Comparison of ENCODE assay signal across 27 cellular contexts in the genomic region with DNA sequence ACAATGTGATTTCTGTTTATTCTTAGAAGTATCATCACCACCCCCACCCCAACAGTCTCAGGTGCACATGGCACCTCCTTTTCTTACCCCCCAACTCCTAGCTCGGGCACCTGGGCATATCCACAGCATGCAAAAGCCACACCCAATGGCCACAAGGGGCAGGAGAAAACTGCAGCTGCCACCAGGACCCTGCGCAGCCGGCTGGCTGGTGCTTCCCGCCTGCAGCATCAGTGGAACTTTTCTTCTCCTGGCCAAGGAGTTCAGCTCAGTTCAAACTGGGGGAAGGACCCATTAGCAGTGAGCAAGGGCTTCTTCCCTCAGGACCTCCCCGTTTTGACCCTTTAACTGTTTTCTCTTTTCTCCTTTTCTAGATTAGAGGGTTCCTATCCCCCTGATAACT. TPM values are rescaled to one million over a fixed set of nuclear protein-coding genes. Genes with fewer than 3 reads are reported as not detected.
"Had no signal": no experiment of that assay in that cellular context is flagged by ENCODE, and none has a peak within 500 bp of the region (broad histone marks: within the 10 kb centered on the region; RNA-seq: fewer than 3 reads in every experiment).

No MANE protein-coding gene starts in this region.

- H3K9me3 Mint-ChIP-seq: activated CD4-positive, alpha-beta memory T cell treated with anti-CD3 and anti-CD28 coated beads, Interleukin-2, amount 10 ng/mL, durations not matched to agents 7 days and 5 days; activated naive CD4-positive, alpha-beta T cell treated with anti-CD3 and anti-CD28 coated beads for 36 hours; activated T-helper 17 cell treated with anti-CD3 and anti-CD28 coated beads, Interleukin-2, amount 50 U/mL, for 72 hours; central memory CD8-positive, alpha-beta T cell; T-cell had no signal

- H3K27me3 Mint-ChIP-seq: activated CD4-positive, alpha-beta T cell treated with anti-CD3 and anti-CD28 coated beads for 36 hours; activated naive CD8-positive, alpha-beta T cell; activated T-helper 17 cell treated with anti-CD3 and anti-CD28 coated beads, Interleukin-2, amount 50 U/mL, for 72 hours; brain; central memory CD8-positive, alpha-beta T cell; T-cell had no signal

- H3K4me1 Mint-ChIP-seq: activated CD4-positive, alpha-beta memory T cell treated with anti-CD3 and anti-CD28 coated beads, Interleukin-2, amount 10 ng/mL, durations not matched to agents 7 days and 5 days; activated CD4-positive, alpha-beta T cell treated with anti-CD3 and anti-CD28 coated beads for 36 hours; activated T-helper 17 cell treated with anti-CD3 and anti-CD28 coated beads, Interleukin-2, amount 50 U/mL, for 72 hours; brain; central memory CD8-positive, alpha-beta T cell; T-cell had no signal

- H3K27ac ChIP-seq: SK-N-MC, VCaP had no signal

- ATAC-seq: activated CD4-positive, alpha-beta T cell treated with anti-CD3 and anti-CD28 coated beads for 36 hours; activated T-helper 17 cell treated with anti-CD3 and anti-CD28 coated beads, Interleukin-2, amount 50 U/mL, for 72 hours; T-cell had no signal

- H3K4me3 ChIP-seq: SK-N-MC had no signal

- H3K4me3 Mint-ChIP-seq: activated CD4-positive, alpha-beta memory T cell treated with anti-CD3 and anti-CD28 coated beads, Interleukin-2, amount 10 ng/mL, durations not matched to agents 7 days and 5 days; activated CD4-positive, alpha-beta T cell treated with anti-CD3 and anti-CD28 coated beads for 36 hours; activated naive CD4-positive, alpha-beta T cell treated with anti-CD3 and anti-CD28 coated beads for 36 hours; activated naive CD8-positive, alpha-beta T cell; activated T-helper 17 cell treated with anti-CD3 and anti-CD28 coated beads, Interleukin-2, amount 50 U/mL, for 72 hours; brain; central memory CD8-positive, alpha-beta T cell; T-cell had no signal

- DNase-seq: activated CD4-positive, alpha-beta memory T cell treated with anti-CD3 and anti-CD28 coated beads, Interleukin-2, amount 10 ng/mL, durations not matched to agents 7 days and 5 days; activated CD4-positive, alpha-beta T cell treated with anti-CD3 and anti-CD28 coated beads for 36 hours; activated CD4-positive, alpha-beta T cell treated with anti-CD3 and anti-CD28 coated beads, Interleukin-2, amount 50 U/mL, for 1 hour; activated gamma-delta T cell; activated naive CD4-positive, alpha-beta T cell treated with anti-CD3 and anti-CD28 coated beads for 36 hours; activated T-cell treated with anti-CD3 and anti-CD28 coated beads for 4 hours; activated T-cell treated with anti-CD3 and anti-CD28 coated beads, Interleukin-2, amount 50 U/mL, for 48 hours; amygdala; Karpas-422; MM.1S; NCI-H1105; NCI-H1436; NCI-H187 treated with DMSO at 0.1 percent for 48 hours; NCI-H2081 treated with DMSO at 0.1 percent for 48 hours; NCI-H446 treated with DMSO at 0.1 percent for 48 hours; NCI-H524 treated with DMSO at 0.1 percent for 48 hours; NK-92 treated with Interleukin-12 subunit alpha and Interleukin-12 subunit beta, amount 100 ng/mL, for 24 hours; T-cell; T-helper 2 cell; T1000 had no signal

- H3K27ac Mint-ChIP-seq: activated CD4-positive, alpha-beta memory T cell treated with anti-CD3 and anti-CD28 coated beads, Interleukin-2, amount 10 ng/mL, durations not matched to agents 7 days and 5 days; activated CD4-positive, alpha-beta T cell treated with anti-CD3 and anti-CD28 coated beads for 36 hours; activated naive CD4-positive, alpha-beta T cell treated with anti-CD3 and anti-CD28 coated beads for 36 hours; activated naive CD8-positive, alpha-beta T cell; activated T-helper 17 cell treated with anti-CD3 and anti-CD28 coated beads, Interleukin-2, amount 50 U/mL, for 72 hours; brain; T-cell had no signal

- H3K36me3 Mint-ChIP-seq: activated naive CD8-positive, alpha-beta T cell; brain; T-cell had no signal

RNA-seq across cellular contexts. Expression of gene TM4SF18, which starts 44.8 kb away (rescaled TPM):
- total RNA-seq: activated CD4-positive, alpha-beta memory T cell treated with anti-CD3 and anti-CD28 coated beads, Interleukin-2, amount 10 ng/mL, durations not matched to agents 7 days and 5 days; activated CD4-positive, alpha-beta T cell treated with anti-CD3 and anti-CD28 coated beads for 36 hours; activated CD8-positive, alpha-beta memory T cell treated with anti-CD3 and anti-CD28 coated beads for 36 hours; activated naive CD4-positive, alpha-beta T cell treated with anti-CD3 and anti-CD28 coated beads for 36 hours; activated T-helper 17 cell treated with anti-CD3 and anti-CD28 coated beads, Interleukin-2, amount 50 U/mL, for 72 hours; T-cell had no signal
